ENCODE assay signal across 27 cellular contexts in genomic region chr7:7354674-7355073, GRCh38.
DNase-seq lines count a peak whose midpoint lies in the region; ATAC-seq and TF ChIP-seq lines count a peak whose summit lies in the region.
"Had no signal": no experiment of that assay in that cellular context is flagged by ENCODE, and none has a peak within 500 bp of the region (broad histone marks: within the 10 kb centered on the region; RNA-seq: fewer than 3 reads in every experiment).

No MANE protein-coding gene starts in this region.

- H3K27ac Mint-ChIP-seq in MCF 10A (ENCODE audit: low read depth, unreplicated experiment): no peak overlapping the region
- H3K27ac Mint-ChIP-seq in endodermal cell: no peak overlapping the region
- H3K27ac Mint-ChIP-seq: activated naive CD8-positive, alpha-beta T cell treated with anti-CD3 and anti-CD28 coated beads, Interleukin-2, amount 10 ng/mL, durations not matched to agents 7 days and 5 days; CD4-positive, CD25-positive, alpha-beta regulatory T cell; natural killer cell treated with Interleukin-12 subunit alpha and Interleukin-12 subunit beta and Interleukin-15 and Interleukin-18, amount 100 ng/mL, for 72 hours; stimulated activated naive B cell treated with anti-CD40 and anti-IgM and Interleukin-4, amounts not matched to agents 10 μg/mL and 1 μg/mL and 100 μg/mL, for 72 hours had no signal

- no TSS peak for BruUV-seq in MCF 10A (replicated peaks; lab: Mats Ljungman, UMichigan)

- no peak for TF ChIP-seq CTCF in MCF 10A (IDR thresholded peaks at IDR 0.05; ENCODE audit: unreplicated experiment)
- TF ChIP-seq CTCF in endodermal cell (conservative IDR thresholded peaks at IDR 0.05): no peak
- no peak for TF ChIP-seq CTCF in thyroid gland (IDR thresholded peaks at IDR 0.05)

- 0 to 61% methylated on average over 1 to 3 of the region's 3 CpGs for WGBS in endodermal cell (ENCODE audit: insufficient coverage in 1 of 2, insufficient read length in 1 of 2), 2 experiments
- 39 to 47% methylated on average over 3 of the region's 3 CpGs for WGBS in thyroid gland, 2 donors

- H3K36me3 ChIP-seq in endodermal cell (ENCODE audit: control insufficient read depth, insufficient read depth, low read length) (no peaks in the 10 kb centered on the region), thyroid gland (no peaks in the 10 kb centered on the region)
- H3K36me3 ChIP-seq: HAP-1 had no signal

- in situ Hi-C loops in T47D (cut with HindIII; ENCODE audit: low pct_unique_long_range_greater_than_20kb, low sequenced_read_pairs): no loop called here

- H3K9me3 Mint-ChIP-seq in MCF 10A (ENCODE audit: unreplicated experiment) (no peaks in the 10 kb centered on the region), endodermal cell (peaks cover 8% of the 10 kb centered on the region)
- H3K9me3 Mint-ChIP-seq: natural killer cell treated with Interleukin-12 subunit alpha and Interleukin-12 subunit beta and Interleukin-15 and Interleukin-18, amount 100 ng/mL, for 72 hours had no signal

- intact Hi-C loops in MCF 10A (cut with micrococcal nuclease) (loop anchor here (5.0 kb wide), 1 partner anchor 387 kb away; no protein-coding TSS in a partner anchor), thyroid gland (cut with DNase I) (no loop called here)

- CTCF ChIA-PET in MCF 10A (lab: Yijun Ruan, JAX): interaction anchor here (1.3 kb wide), 1 partner anchor 251 kb away, joined by 8 read pairs; no protein-coding TSS in a partner anchor

- no peaks in the 10 kb centered on the region for H3K4me1 ChIP-seq in endodermal cell (ENCODE audit: control insufficient read depth, insufficient read depth, low read length)
- no peaks in the 10 kb centered on the region for H3K4me1 ChIP-seq in thyroid gland
- H3K4me1 ChIP-seq: HAP-1 had no signal

- no peak for TF ChIP-seq POLR2A in thyroid gland (IDR thresholded peaks at IDR 0.05)

- ATAC-seq in HG02588 (IDR thresholded peaks at IDR 0.05; ENCODE audit: unreplicated experiment): no peak
- ATAC-seq in GM18517 (IDR thresholded peaks at IDR 0.05; ENCODE audit: unreplicated experiment): no peak
- ATAC-seq: activated CD4-positive, CD25-positive, alpha-beta regulatory T cell treated with anti-CD3 and anti-CD28 coated beads, Interleukin-2, amount 50 U/mL, for 24 hours; natural killer cell treated with Interleukin-12 subunit alpha and Interleukin-12 subunit beta and Interleukin-15 and Interleukin-18, amount 100 ng/mL, for 72 hours; stimulated activated naive B cell treated with anti-CD40 and anti-IgM and Interleukin-4, amounts not matched to agents 10 μg/mL and 1 μg/mL and 100 μg/mL, for 72 hours had no signal

- no peaks in the 10 kb centered on the region for H3K36me3 Mint-ChIP-seq in MCF 10A (ENCODE audit: insufficient read depth, unreplicated experiment)
- peaks cover 3% of the 10 kb centered on the region for H3K36me3 Mint-ChIP-seq in endodermal cell (ENCODE audit: low read depth)
- H3K36me3 Mint-ChIP-seq: activated naive CD8-positive, alpha-beta T cell treated with anti-CD3 and anti-CD28 coated beads, Interleukin-2, amount 10 ng/mL, durations not matched to agents 7 days and 5 days; CD4-positive, CD25-positive, alpha-beta regulatory T cell; natural killer cell treated with Interleukin-12 subunit alpha and Interleukin-12 subunit beta and Interleukin-15 and Interleukin-18, amount 100 ng/mL, for 72 hours had no signal

- H3K4me3 Mint-ChIP-seq in MCF 10A (ENCODE audit: unreplicated experiment) (no peak overlapping the region), endodermal cell (no peak overlapping the region)
- H3K4me3 Mint-ChIP-seq: activated naive CD8-positive, alpha-beta T cell treated with anti-CD3 and anti-CD28 coated beads, Interleukin-2, amount 10 ng/mL, durations not matched to agents 7 days and 5 days; CD4-positive, CD25-positive, alpha-beta regulatory T cell; natural killer cell treated with Interleukin-12 subunit alpha and Interleukin-12 subunit beta and Interleukin-15 and Interleukin-18, amount 100 ng/mL, for 72 hours; stimulated activated naive B cell treated with anti-CD40 and anti-IgM and Interleukin-4, amounts not matched to agents 10 μg/mL and 1 μg/mL and 100 μg/mL, for 72 hours had no signal

- H3K27ac ChIP-seq in endodermal cell (ENCODE audit: low read depth, low read length) (no peak overlapping the region), thyroid gland (no peak overlapping the region)
- H3K27ac ChIP-seq: RWPE1, SK-N-MC had no signal

- H3K9me3 ChIP-seq in endodermal cell (ENCODE audit: control insufficient read depth, low read length) (peaks cover 16% of the 10 kb centered on the region), thyroid gland (no peaks in the 10 kb centered on the region)
- H3K9me3 ChIP-seq: HAP-1 had no signal

- peak; percentile 53 to 99 for DNase-seq in T47D (ENCODE audit: low read depth in 1 of 2, low spot score in 1 of 2)
- DNase-seq in MCF 10A (ENCODE audit: unreplicated experiment): no peak
- peak; percentile 48 for DNase-seq in endodermal cell
- peak; percentile 36 for DNase-seq in kidney tubule cell (ENCODE audit: low spot score)
- DNase-seq in SHP77 treated with DMSO at 0.1 percent for 48 hours (lab: John Stamatoyannopoulos, UW): no peak
- no peak for DNase-seq in thyroid gland
- DNase-seq: activated CD4-positive, alpha-beta T cell treated with anti-CD3 and anti-CD28 coated beads, Interleukin-2, amount 50 U/mL, for 4 hours; activated gamma-delta T cell treated with Interleukin-2 at 50 U/mL for 16 hours; activated naive CD8-positive, alpha-beta T cell treated with anti-CD3 and anti-CD28 coated beads, Interleukin-2, amount 10 ng/mL, durations not matched to agents 7 days and 5 days; activated T-cell treated with anti-CD3 and anti-CD28 coated beads, Interleukin-2, amount 50 U/mL, for 48 hours; aorta; CD4-positive, CD25-positive, alpha-beta regulatory T cell; EL; Kasumi-1; kidney glomerular epithelial cell; NCI-H146; NCI-H2107; NCI-H510A; stimulated activated naive B cell treated with anti-CD40 and anti-IgM and Interleukin-4, amounts not matched to agents 10 μg/mL and 1 μg/mL and 100 μg/mL, for 72 hours had no signal

- H3K27me3 Mint-ChIP-seq in MCF 10A (ENCODE audit: insufficient read depth, unreplicated experiment) (no peaks in the 10 kb centered on the region), endodermal cell (ENCODE audit: insufficient read depth) (no peaks in the 10 kb centered on the region)

- H3K4me3 ChIP-seq in endodermal cell (ENCODE audit: low read length) (no peak overlapping the region), thyroid gland (replicated peaks in 1 of 3) (no peak overlapping the region)
- H3K4me3 ChIP-seq: HAP-1, lung, SK-N-MC had no signal

- H3K4me1 Mint-ChIP-seq in MCF 10A (ENCODE audit: insufficient read depth, unreplicated experiment) (no peaks in the 10 kb centered on the region), endodermal cell (peaks cover 10% of the 10 kb centered on the region)
- H3K4me1 Mint-ChIP-seq: activated naive CD8-positive, alpha-beta T cell treated with anti-CD3 and anti-CD28 coated beads, Interleukin-2, amount 10 ng/mL, durations not matched to agents 7 days and 5 days; CD4-positive, CD25-positive, alpha-beta regulatory T cell; stimulated activated naive B cell treated with anti-CD40 and anti-IgM and Interleukin-4, amounts not matched to agents 10 μg/mL and 1 μg/mL and 100 μg/mL, for 72 hours had no signal

- no peak overlapping the region for H3K9ac ChIP-seq in endodermal cell (ENCODE audit: extremely low read depth, low read length, poor library complexity, severe bottlenecking)

- H3K27me3 ChIP-seq in endodermal cell (ENCODE audit: control insufficient read depth, insufficient read depth, low read length, poor library complexity, severe bottlenecking): no peaks in the 10 kb centered on the region
- H3K27me3 ChIP-seq in thyroid gland: no peaks in the 10 kb centered on the region

- POLR2A ChIA-PET in MCF 10A (lab: Yijun Ruan, JAX): no interaction called here

Comparison
In these comparisons a context has a peak if more than half of its experiments do, and no peak if none do; other contexts are left out.
1. DNase-seq: peak in T47D (2 of 2), endodermal cell (single experiment) and kidney tubule cell (single experiment); none in MCF 10A (single experiment), SHP77 treated with DMSO at 0.1 percent for 48 hours (single experiment) and thyroid gland (0 of 2).